In the genomic region with DNA sequence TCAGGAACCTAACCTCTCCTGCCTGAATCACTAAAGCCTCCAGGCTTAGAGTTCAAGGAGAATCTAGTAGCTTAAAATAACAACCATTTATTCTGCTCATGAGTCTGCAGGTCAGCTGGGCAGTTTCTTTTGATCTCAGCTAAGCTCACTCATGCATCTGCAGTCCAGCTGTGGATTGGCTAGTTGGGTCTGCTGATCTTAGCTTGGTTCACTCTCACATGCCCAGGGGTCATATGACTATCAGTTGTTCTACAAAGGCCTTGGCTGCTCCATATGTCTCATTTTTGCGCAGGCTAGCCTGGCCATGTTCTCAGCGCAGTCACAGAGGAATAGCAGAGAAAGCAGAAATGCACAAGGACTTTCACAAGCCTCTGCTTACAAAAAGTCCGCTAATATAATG, we compare ENCODE assay signal across 15 cellular contexts.
A peak's percentile ranks its signal among the peaks of the same experiment; 100 is the strongest.
DNase-seq lines count a peak whose midpoint lies in the region; ATAC-seq and TF ChIP-seq lines count a peak whose summit lies in the region.
"Had no signal": no experiment of that assay in that cellular context is flagged by ENCODE, and none has a peak within 500 bp of the region (broad histone marks: within the 10 kb centered on the region; RNA-seq: fewer than 3 reads in every experiment).

No MANE protein-coding gene starts in this region.

- POLR2A ChIA-PET in BJ (lab: Charles Lee) = no interaction called here
- POLR2A ChIA-PET in RWPE1 (lab: Yijun Ruan, JAX; ENCODE audit: low non-redundant PET) = no interaction called here

- no peaks in the 10 kb centered on the region for H3K27me3 Mint-ChIP-seq in nephron (ENCODE audit: low read depth)
- H3K27me3 Mint-ChIP-seq in activated T-cell treated with anti-CD3 and anti-CD28 coated beads, Interleukin-2, amount 50 U/mL, for 4 hours (ENCODE audit: low read depth) = no peaks in the 10 kb centered on the region

- no peaks in the 10 kb centered on the region for H3K4me1 ChIP-seq in HAP-1
- H3K4me1 ChIP-seq: left ventricle myocardium inferior had no signal

- no peaks in the 10 kb centered on the region; the same call in 1 of the 2 replicates for H3K9me3 ChIP-seq in HAP-1
- H3K9me3 ChIP-seq: neutrophil had no signal

- H3K36me3 ChIP-seq in BJ (ENCODE audit: control insufficient read depth, insufficient read depth, low read length) = no peaks in the 10 kb centered on the region
- H3K36me3 ChIP-seq in HAP-1 (replicated peaks) = no peaks in the 10 kb centered on the region
- H3K36me3 ChIP-seq: left ventricle myocardium inferior, neutrophil had no signal

- no peak for ATAC-seq in HG02970 (IDR thresholded peaks at IDR 0.05; ENCODE audit: low FRiP score, unreplicated experiment)
- ATAC-seq in activated T-cell treated with anti-CD3 and anti-CD28 coated beads, Interleukin-2, amount 50 U/mL, for 4 hours = no peak

- in situ Hi-C loops in HAP-1 (cut with MboI; ENCODE audit: low sequenced_read_pairs) = no loop called here

- no peak overlapping the region for H3K4me3 Mint-ChIP-seq in nephron
- H3K4me3 Mint-ChIP-seq in activated T-cell treated with anti-CD3 and anti-CD28 coated beads, Interleukin-2, amount 50 U/mL, for 4 hours = no peak overlapping the region

- no peak overlapping the region for H3K4me3 ChIP-seq in BJ (ENCODE audit: low read depth, low read length)
- H3K4me3 ChIP-seq in HAP-1 = no peak overlapping the region
- H3K4me3 ChIP-seq: left ventricle myocardium inferior had no signal

- H3K27ac ChIP-seq in RWPE1 = no peak overlapping the region
- H3K27ac ChIP-seq: left ventricle myocardium inferior, neutrophil had no signal

- CTCF ChIA-PET in BJ (lab: Yijun Ruan, JAX) = no interaction called here
- CTCF ChIA-PET in RWPE1 (lab: Yijun Ruan, JAX) = interaction anchor here (0.7 kb wide), 1 partner anchor 549 kb away, joined by 6 read pairs; no protein-coding TSS in a partner anchor

- H3K27me3 ChIP-seq in BJ (ENCODE audit: control insufficient read depth, insufficient read depth, low read length) (no peaks in the 10 kb centered on the region), HAP-1 (ENCODE audit: low read depth) (no peaks in the 10 kb centered on the region)
- H3K27me3 ChIP-seq: neutrophil had no signal

- H3K36me3 Mint-ChIP-seq in nephron (ENCODE audit: low read depth) = no peaks in the 10 kb centered on the region
- no peaks in the 10 kb centered on the region for H3K36me3 Mint-ChIP-seq in activated T-cell treated with anti-CD3 and anti-CD28 coated beads, Interleukin-2, amount 50 U/mL, for 4 hours (ENCODE audit: insufficient read depth)

- H3K9me3 Mint-ChIP-seq in nephron = peaks cover 20% of the 10 kb centered on the region
- peaks cover 12% of the 10 kb centered on the region for H3K9me3 Mint-ChIP-seq in activated T-cell treated with anti-CD3 and anti-CD28 coated beads, Interleukin-2, amount 50 U/mL, for 4 hours

- peak overlapping the region in 2 of 3 experiments; percentile 8 to 65 for H3K27ac Mint-ChIP-seq in nephron

- DNase-seq in BJ (ENCODE audit: low read depth) = peak; percentile 13
- DNase-seq in NCI-H226 = peak; percentile 12
- peak; percentile 51 for DNase-seq in epidermal melanocyte (ENCODE audit: insufficient read length, low spot score)
- no peak for DNase-seq in HAP-1 (ENCODE audit: low spot score in 2 of 2)
- no peak for DNase-seq in RWPE1 (ENCODE audit: low spot score)
- no peak for DNase-seq in activated T-cell treated with anti-CD3 and anti-CD28 coated beads, Interleukin-2, amount 50 U/mL, for 4 hours
- DNase-seq: activated naive CD4-positive, alpha-beta T cell treated with Interleukin-2 at 50 U/mL for 16 hours; AML-193; DMS79 treated with DMSO at 0.1 percent for 48 hours; glutamatergic neuron; left ventricle myocardium inferior; NCI-H2107 had no signal

- H3K4me1 Mint-ChIP-seq in nephron = peaks cover 23% of the 10 kb centered on the region
- H3K4me1 Mint-ChIP-seq in activated T-cell treated with anti-CD3 and anti-CD28 coated beads, Interleukin-2, amount 50 U/mL, for 4 hours (ENCODE audit: low read depth) = peaks cover 16% of the 10 kb centered on the region

- TF ChIP-seq CTCF in BJ (IDR thresholded peaks at IDR 0.05; ENCODE audit: insufficient read depth, low read depth, low read length) = no peak
- TF ChIP-seq CTCF in nephron (IDR thresholded peaks at IDR 0.05; ENCODE audit: unreplicated experiment in 3 of 3) = no peak
- no peak for TF ChIP-seq CTCF in RWPE1 (conservative IDR thresholded peaks at IDR 0.05; ENCODE audit: low read depth)

Comparison
In these comparisons a context has a peak if more than half of its experiments do, and no peak if none do; other contexts are left out.
1. DNase-seq: peak in BJ (single experiment), NCI-H226 (single experiment) and epidermal melanocyte (single experiment); none in HAP-1 (0 of 2), RWPE1 (single experiment) and activated T-cell treated with anti-CD3 and anti-CD28 coated beads, Interleukin-2, amount 50 U/mL, for 4 hours (single experiment).